29 cellular contexts compared by ENCODE assay signal in the genomic region with DNA sequence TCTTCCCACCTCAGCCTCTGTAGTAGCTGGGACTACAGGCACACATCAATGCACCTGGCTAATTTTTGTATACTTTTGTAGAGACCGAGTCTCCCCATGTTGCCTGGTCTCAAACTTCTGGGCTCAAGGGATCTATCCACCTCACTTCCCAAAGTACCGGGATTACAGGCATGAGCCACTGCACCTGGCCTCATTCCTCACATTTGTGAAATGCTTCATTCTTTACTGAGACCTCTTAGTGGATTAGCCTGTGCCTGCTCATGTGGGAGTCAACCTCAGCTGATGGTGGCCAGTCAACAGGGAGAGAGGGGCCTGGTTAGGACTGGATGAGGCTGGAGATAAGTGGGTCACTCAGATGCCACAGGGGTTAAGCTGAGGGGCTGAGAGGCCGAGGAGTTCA. TPM values are rescaled to one million over a fixed set of nuclear protein-coding genes. Genes with fewer than 3 reads are reported as not detected.
DNase-seq lines count a peak whose midpoint lies in the region; ATAC-seq lines count a peak whose summit lies in the region.
"Had no signal": no experiment of that assay in that cellular context is flagged by ENCODE, and none has a peak within 500 bp of the region (broad histone marks: within the 10 kb centered on the region; RNA-seq: fewer than 3 reads in every experiment).

No MANE protein-coding gene starts in this region.

- no peak overlapping the region for H2BK5ac ChIP-seq in trophoblast cell (ENCODE audit: low read depth, low read length, poor library complexity)

- H2BK12ac ChIP-seq in trophoblast cell (ENCODE audit: low read length) = no peak overlapping the region

- H3K23ac ChIP-seq in trophoblast cell (ENCODE audit: low read length) = no peak overlapping the region

- peak; percentile 9 to 24 for DNase-seq in SJCRH30
- DNase-seq in trophoblast cell = peak; percentile 75 to 81
- DNase-seq in COLO668 (lab: John Stamatoyannopoulos, UW; ENCODE audit: unreplicated experiment) = no peak
- DNase-seq: 8988T; ACHN; AML-193; BE2C; C1 segment of cervical spinal cord; Calu3; CD4-positive, alpha-beta memory T cell; CD4-positive, alpha-beta T cell; CD4-positive, CD25-positive, alpha-beta regulatory T cell; CD8-positive, alpha-beta memory T cell; CD8-positive, alpha-beta T cell; COR-L47; DMS 273 treated with DMSO at 0.1 percent for 48 hours; DMS153; DMS53; DMS79; DMS79 treated with DMSO at 0.1 percent for 48 hours; DND-41; EL had no signal

- H2BK120ac ChIP-seq in trophoblast cell (ENCODE audit: insufficient read depth, low read length, poor library complexity) = no peak overlapping the region

- H3K14ac ChIP-seq in trophoblast cell (ENCODE audit: low read length) = no peak overlapping the region

- H4K12ac ChIP-seq in trophoblast cell (ENCODE audit: low read depth, low read length) = no peak overlapping the region

- no peak overlapping the region for H3K4me3 ChIP-seq in SJCRH30
- no peak overlapping the region for H3K4me3 ChIP-seq in trophoblast cell (ENCODE audit: low read depth, low read length)
- H3K4me3 ChIP-seq: A549; BLaER1; BLaER1 treated with 17β-estradiol and CSF1 and Interleukin-3, amounts not matched to agents 10 nM and 100 nM had no signal

- no peaks in the 10 kb centered on the region for H3K4me1 ChIP-seq in SJCRH30
- H3K4me1 ChIP-seq in trophoblast cell (ENCODE audit: control insufficient read depth in 1 of 2, insufficient read depth in 2 of 2, low read length in 2 of 2) = peaks cover 9 to 16% of the 10 kb centered on the region in 2 experiments
- H3K4me1 ChIP-seq: A549, BE2C, Caco-2 had no signal

- no peak for ATAC-seq in HG03139 (IDR thresholded peaks at IDR 0.05; ENCODE audit: unreplicated experiment)
- ATAC-seq: A549; CD8-positive, alpha-beta T cell had no signal

- no peak overlapping the region for H4K8ac ChIP-seq in trophoblast cell (ENCODE audit: low read depth, low read length)

- H3K27me3 ChIP-seq in SJCRH30 (no peaks in the 10 kb centered on the region), trophoblast cell (ENCODE audit: insufficient read depth, low read length) (no peaks in the 10 kb centered on the region)
- H3K27me3 ChIP-seq: BE2C; BLaER1; BLaER1 treated with 17β-estradiol and CSF1 and Interleukin-3, amounts not matched to agents 10 nM and 100 nM had no signal

- no peak overlapping the region for H3K18ac ChIP-seq in trophoblast cell (ENCODE audit: low read length)

- H2AFZ ChIP-seq in trophoblast cell (ENCODE audit: insufficient read depth, low read length, poor library complexity) = no peak overlapping the region

- H3K79me1 ChIP-seq in trophoblast cell (ENCODE audit: low read length) = peaks cover 8% of the 10 kb centered on the region

- H3K27ac ChIP-seq in SJCRH30 (no peak overlapping the region), trophoblast cell (ENCODE audit: low read depth, low read length) (no peak overlapping the region)
- H3K27ac ChIP-seq: 22Rv1; A549; BLaER1; BLaER1 treated with 17β-estradiol and CSF1 and Interleukin-3, amounts not matched to agents 10 nM and 100 nM; C4-2B had no signal

- H3K36me3 ChIP-seq in SJCRH30 = no peaks in the 10 kb centered on the region
- H3K36me3 ChIP-seq in trophoblast cell (ENCODE audit: control insufficient read depth in 1 of 2, insufficient read depth in 2 of 2, low read length in 2 of 2) = peaks cover 0 to 2% of the 10 kb centered on the region in 2 experiments
- H3K36me3 ChIP-seq: BE2C; BLaER1; BLaER1 treated with 17β-estradiol and CSF1 and Interleukin-3, amounts not matched to agents 10 nM and 100 nM had no signal

- no peak overlapping the region for H3K9ac ChIP-seq in trophoblast cell (ENCODE audit: low read length)
- H3K9ac ChIP-seq: BLaER1; BLaER1 treated with 17β-estradiol and CSF1 and Interleukin-3, amounts not matched to agents 10 nM and 100 nM had no signal

- H3K4ac ChIP-seq in trophoblast cell (ENCODE audit: low read depth, low read length) = no peak overlapping the region

- H2AK5ac ChIP-seq in trophoblast cell (ENCODE audit: low read length) = no peak overlapping the region

- H3K9me3 ChIP-seq in SJCRH30 (replicated peaks) (peaks cover 3% of the 10 kb centered on the region; the same call in 1 of the 2 replicates), trophoblast cell (ENCODE audit: insufficient read depth, low read depth, low read length) (peaks cover 28% of the 10 kb centered on the region)
- H3K9me3 ChIP-seq: BE2C had no signal

- no peak overlapping the region for H3K4me2 ChIP-seq in trophoblast cell (ENCODE audit: low read length)
- H3K4me2 ChIP-seq: A549; BLaER1; BLaER1 treated with 17β-estradiol and CSF1 and Interleukin-3, amounts not matched to agents 10 nM and 100 nM had no signal

- WGBS in trophoblast cell (ENCODE audit: extremely low coverage, insufficient coverage, insufficient read length) = no CpG with 5 or more reads among the region's 3 CpGs

- H4K91ac ChIP-seq in trophoblast cell (ENCODE audit: low read depth, low read length) = no peak overlapping the region

- H3K79me2 ChIP-seq in trophoblast cell (ENCODE audit: control insufficient read depth, insufficient read depth, low read length, poor library complexity) = no peaks in the 10 kb centered on the region

RNA-seq across cellular contexts. Expression of gene CLK4, which starts 37.3 kb away (rescaled TPM):
- 24.3 and 28.3 TPM in 2 replicates for total RNA-seq in SJCRH30 (2014; rRNA removed; shearing (Covaris generic))
- 9.8 and 10.2 TPM in 2 replicates for polyA plus RNA-seq in trophoblast cell (2013)
